In genomic region chr19:35545855-35546381, GRCh38 we compare ENCODE assay signal across 9 cellular contexts. TPM values are rescaled to one million over a fixed set of nuclear protein-coding genes. Genes with fewer than 3 reads are reported as not detected.
DNase-seq lines count a peak whose midpoint lies in the region; ATAC-seq and TF ChIP-seq lines count a peak whose summit lies in the region.
"Had no signal": no experiment of that assay in that cellular context is flagged by ENCODE, and none has a peak within 500 bp of the region (broad histone marks: within the 10 kb centered on the region; RNA-seq: fewer than 3 reads in every experiment).

No MANE protein-coding gene starts in this region.

- peak overlapping the region; percentile 96 for H3K27ac Mint-ChIP-seq in stimulated activated naive CD8-positive, alpha-beta T cell treated with anti-CD3 and anti-CD28 coated beads, Interleukin-15, Interleukin-2, amounts not matched to agents 100 ng/mL and 50 ng/mL, for 24 hours

- peak overlapping the region; percentile 91 for H2AFZ ChIP-seq in DND-41 (ENCODE audit: low read depth, low read length)

- peak; percentile 66 for ATAC-seq in DND-41 (ENCODE audit: insufficient read depth, low read depth)
- ATAC-seq in GM21786 (IDR thresholded peaks at IDR 0.05; ENCODE audit: unreplicated experiment), result peak; percentile 25
- no peak for ATAC-seq in GM21528 (IDR thresholded peaks at IDR 0.05; ENCODE audit: low FRiP score, unreplicated experiment)

- H3K9ac ChIP-seq in DND-41 (ENCODE audit: low read depth, low read length) (peak overlapping the region; percentile 75), mucosa of stomach (ENCODE audit: low read length) (peak overlapping the region; percentile 90)

- peak overlapping the region; percentile 88 for H3K4me2 ChIP-seq in DND-41 (ENCODE audit: insufficient read depth, low read length)

- peaks cover 34% of the 10 kb centered on the region for H3K4me1 Mint-ChIP-seq in stimulated activated naive CD8-positive, alpha-beta T cell treated with anti-CD3 and anti-CD28 coated beads, Interleukin-15, Interleukin-2, amounts not matched to agents 100 ng/mL and 50 ng/mL, for 24 hours (ENCODE audit: low read depth)

- peak overlapping the region; percentile 97 for H3K4me3 Mint-ChIP-seq in stimulated activated naive CD8-positive, alpha-beta T cell treated with anti-CD3 and anti-CD28 coated beads, Interleukin-15, Interleukin-2, amounts not matched to agents 100 ng/mL and 50 ng/mL, for 24 hours

- no peaks in the 10 kb centered on the region for H3K27me3 Mint-ChIP-seq in stimulated activated naive CD8-positive, alpha-beta T cell treated with anti-CD3 and anti-CD28 coated beads, Interleukin-15, Interleukin-2, amounts not matched to agents 100 ng/mL and 50 ng/mL, for 24 hours

- H3K27ac ChIP-seq in DND-41 (ENCODE audit: low read length), result peak overlapping the region; percentile 74
- peak overlapping the region; percentile 76 for H3K27ac ChIP-seq in effector memory CD4-positive, alpha-beta T cell (ENCODE audit: insufficient read depth, low read length, poor library complexity, severe bottlenecking)

- H3K9me3 ChIP-seq in DND-41 (ENCODE audit: insufficient read depth, low read length, severe bottlenecking) (no peaks in the 10 kb centered on the region), mucosa of stomach (ENCODE audit: control insufficient read depth, low read length) (no peaks in the 10 kb centered on the region)
- no peaks in the 10 kb centered on the region for H3K9me3 ChIP-seq in effector memory CD4-positive, alpha-beta T cell (ENCODE audit: control insufficient read depth, low read length)

- DNase-seq in DND-41 (peak; percentile 64), M059J (ENCODE audit: low read depth) (peak; percentile 22)
- peak; percentile 77 to 82 for DNase-seq in activated CD4-positive, alpha-beta T cell treated with anti-CD3 and anti-CD28 coated beads, Interleukin-2, amount 50 U/mL, for 48 hours
- peak; percentile 21 to 32 (median 23) for DNase-seq in effector memory CD4-positive, alpha-beta T cell

- H3K36me3 ChIP-seq in DND-41 (ENCODE audit: insufficient read depth, low read length), result peaks cover 31% of the 10 kb centered on the region
- no peaks in the 10 kb centered on the region for H3K36me3 ChIP-seq in effector memory CD4-positive, alpha-beta T cell (ENCODE audit: control insufficient read depth, insufficient read depth, low read length)
- no peaks in the 10 kb centered on the region for H3K36me3 ChIP-seq in mucosa of stomach (ENCODE audit: control insufficient read depth, insufficient read depth, low read length)

- no peaks in the 10 kb centered on the region for H3K27me3 ChIP-seq in DND-41 (ENCODE audit: insufficient read depth, low read length, poor library complexity)
- H3K27me3 ChIP-seq in effector memory CD4-positive, alpha-beta T cell (replicated peaks; ENCODE audit: control insufficient read depth, insufficient read depth, low read length, poor library complexity, severe bottlenecking), result no peaks in the 10 kb centered on the region
- no peaks in the 10 kb centered on the region for H3K27me3 ChIP-seq in mucosa of stomach (ENCODE audit: control insufficient read depth, insufficient read depth, low read length)

- no peaks in the 10 kb centered on the region for H3K9me3 Mint-ChIP-seq in stimulated activated naive CD8-positive, alpha-beta T cell treated with anti-CD3 and anti-CD28 coated beads, Interleukin-15, Interleukin-2, amounts not matched to agents 100 ng/mL and 50 ng/mL, for 24 hours

- no peak for TF ChIP-seq CTCF in DND-41 (IDR thresholded peaks at IDR 0.05; ENCODE audit: borderline replicate concordance, extremely low read depth, low read length, poor library complexity, severe bottlenecking)

- H3K4me3 ChIP-seq in DND-41 (ENCODE audit: low read depth in 1 of 2, low read length in 2 of 2), result peak overlapping the region; percentile 63 to 68
- peak overlapping the region; percentile 88 for H3K4me3 ChIP-seq in effector memory CD4-positive, alpha-beta T cell (ENCODE audit: insufficient read depth, low read depth, low read length, poor library complexity, severe bottlenecking)
- peak overlapping the region; percentile 92 for H3K4me3 ChIP-seq in mucosa of stomach (ENCODE audit: low read length)

- H3K4me1 ChIP-seq in DND-41 (ENCODE audit: insufficient read depth, low read length) (peaks cover 33% of the 10 kb centered on the region), mucosa of stomach (ENCODE audit: control insufficient read depth, insufficient read depth, low read length) (peaks cover 18% of the 10 kb centered on the region)
- peaks cover 20% of the 10 kb centered on the region for H3K4me1 ChIP-seq in effector memory CD4-positive, alpha-beta T cell (ENCODE audit: control insufficient read depth, insufficient read depth, low read length, poor library complexity, severe bottlenecking)

- H4K20me1 ChIP-seq in DND-41 (ENCODE audit: insufficient read depth, low read length), result peaks cover 12% of the 10 kb centered on the region; the same call in 1 of the 2 replicates

- peaks cover 26% of the 10 kb centered on the region for H3K79me2 ChIP-seq in DND-41 (ENCODE audit: insufficient read depth, low read length)

- peaks cover 38% of the 10 kb centered on the region for H3K36me3 Mint-ChIP-seq in stimulated activated naive CD8-positive, alpha-beta T cell treated with anti-CD3 and anti-CD28 coated beads, Interleukin-15, Interleukin-2, amounts not matched to agents 100 ng/mL and 50 ng/mL, for 24 hours (ENCODE audit: low read depth)

RNA-seq across cellular contexts. Expression of gene TMEM147, which starts 0.5 kb away (rescaled TPM):
- 106 and 116 TPM in 2 replicates for total RNA-seq in M059J (2014; rRNA removed; shearing (Covaris generic))

RNA-seq across cellular contexts. Expression of gene GAPDHS, which starts 12.7 kb away (rescaled TPM):
- total RNA-seq in M059J (2014; rRNA removed; shearing (Covaris generic)), result not detected in 2 replicates
- total RNA-seq: T-helper 2 cell treated with Interferon-gamma antibody and Interleukin-4, amounts not matched to agents 100 ng/mL and 5 ng/mL, for 36 hours had no signal

RNA-seq across cellular contexts. Expression of gene ATP4A, which starts 17.5 kb away (rescaled TPM):
- not detected in 2 replicates for total RNA-seq in M059J (2014; rRNA removed; shearing (Covaris generic))
- total RNA-seq: T-helper 2 cell treated with Interferon-gamma antibody and Interleukin-4, amounts not matched to agents 100 ng/mL and 5 ng/mL, for 36 hours had no signal

RNA-seq across cellular contexts. Expression of gene SBSN, which starts 17.8 kb away (rescaled TPM):
- total RNA-seq in M059J (2014; rRNA removed; shearing (Covaris generic)), result 0.25 and 0.49 TPM in 2 replicates
- total RNA-seq: T-helper 2 cell treated with Interferon-gamma antibody and Interleukin-4, amounts not matched to agents 100 ng/mL and 5 ng/mL, for 36 hours had no signal

RNA-seq across cellular contexts. Expression of gene DMKN, which starts 32.5 kb away (rescaled TPM):
- 6.7 and 34.4 TPM in 2 replicates for total RNA-seq in M059J (2014; rRNA removed; shearing (Covaris generic))
- total RNA-seq: T-helper 2 cell treated with Interferon-gamma antibody and Interleukin-4, amounts not matched to agents 100 ng/mL and 5 ng/mL, for 36 hours had no signal

Comparison
In these comparisons a context has a peak if more than half of its experiments do, and no peak if none do; other contexts are left out.
1. DNase-seq: peak in every context shown above with its lines; median percentile 80 in activated CD4-positive, alpha-beta T cell treated with anti-CD3 and anti-CD28 coated beads, Interleukin-2, amount 50 U/mL, for 48 hours; 64 in DND-41; 23 in effector memory CD4-positive, alpha-beta T cell; 22 in M059J.